ENCODE assay signal across 9 cellular contexts in genomic region chr1:32871364-32872188, GRCh38. TPM values are rescaled to one million over a fixed set of nuclear protein-coding genes. Genes with fewer than 3 reads are reported as not detected.
A peak's percentile ranks its signal among the peaks of the same experiment; 100 is the strongest.
DNase-seq lines count a peak whose midpoint lies in the region; TF ChIP-seq lines count a peak whose summit lies in the region.
"Had no signal": no experiment of that assay in that cellular context is flagged by ENCODE, and none has a peak within 500 bp of the region (broad histone marks: within the 10 kb centered on the region; RNA-seq: fewer than 3 reads in every experiment).

No MANE protein-coding gene starts in this region.

- H3K27me3 Mint-ChIP-seq in HFFc6 (ENCODE audit: insufficient read depth) = peaks cover 17% of the 10 kb centered on the region

- H3K9me3 ChIP-seq in muscle layer of duodenum (ENCODE audit: control insufficient read depth in 1 of 2, low read length in 2 of 2) = no peaks in the 10 kb centered on the region

- H3K4me3 ChIP-seq in AG09309 (ENCODE audit: control insufficient read depth, low read depth, low read length) (peak overlapping the region; percentile 17; the same call in 1 of the 2 replicates), coronary artery (peak overlapping the region; percentile 78), muscle layer of duodenum (ENCODE audit: low read depth in 1 of 2, low read length in 2 of 2) (peak overlapping the region; percentile 49 to 57)

- TF ChIP-seq CTCF in AG09309 (IDR thresholded peaks at IDR 0.05; ENCODE audit: control insufficient read depth, insufficient read depth, low read depth, low read length, missing control alignments) (no peak), HFFc6 (IDR thresholded peaks at IDR 0.05) (no peak), coronary artery (IDR thresholded peaks at IDR 0.05) (no peak)

- no peaks in the 10 kb centered on the region for H3K36me3 ChIP-seq in muscle layer of duodenum (ENCODE audit: control insufficient read depth in 1 of 2, insufficient read depth in 2 of 2, low read length in 2 of 2)

- H3K27ac ChIP-seq in coronary artery (peak overlapping the region in 1 of 2 donors; percentile 26), muscle layer of duodenum (ENCODE audit: low read length) (no peak overlapping the region)

- H3K4me1 Mint-ChIP-seq in HFFc6 (ENCODE audit: low read depth) = peaks cover 26% of the 10 kb centered on the region

- peak overlapping the region; percentile 36; the same call in 1 of the 2 replicates for H3K27ac Mint-ChIP-seq in HFFc6

- peaks cover 10% of the 10 kb centered on the region for H3K27me3 ChIP-seq in muscle layer of duodenum (ENCODE audit: low read depth, low read length)

- peaks cover 0 to 19% of the 10 kb centered on the region in 2 donors for H3K4me1 ChIP-seq in muscle layer of duodenum (ENCODE audit: control insufficient read depth in 1 of 2, insufficient read depth in 2 of 2, low read length in 2 of 2)

- no peaks in the 10 kb centered on the region for H3K36me3 Mint-ChIP-seq in HFFc6 (ENCODE audit: low read depth)

- H3K4me3 Mint-ChIP-seq in HFFc6 = peak overlapping the region; percentile 74

- DNase-seq in AG09309 (ENCODE audit: low read depth) (no peak), HFFc6 (no peak), coronary artery (ENCODE audit: low spot score) (no peak), DMS153 (lab: John Stamatoyannopoulos, UW) (no peak), COLO829 (ENCODE audit: low spot score) (no peak)
- no peak for DNase-seq in activated CD4-positive, alpha-beta T cell treated with anti-CD3 and anti-CD28 coated beads, Interleukin-2, amount 50 U/mL, for 48 hours
- no peak for DNase-seq in activated CD4-positive, alpha-beta T cell treated with anti-CD3 and anti-CD28 coated beads for 48 hours

- H3K9me3 Mint-ChIP-seq in HFFc6 = no peaks in the 10 kb centered on the region

RNA-seq across cellular contexts. Expression of gene FNDC5, which starts 0.9 kb away (rescaled TPM):
- total RNA-seq in HFFc6 (2021; fragmentation: NEBNext Ultra II Directional; extraction: Animal tissue kit (Norgen Biotek cat#: 25700)) = under 1 TPM; 0.28 to 0.90 (median 0.58) TPM
- total RNA-seq: bronchial epithelial cell had no signal

RNA-seq across cellular contexts. Expression of gene HPCA, which starts 14.7 kb away (rescaled TPM):
- under 1 TPM in 1 of 6 experiments, not detected in 5; 0.23 TPM for total RNA-seq in HFFc6 (2021; fragmentation: NEBNext Ultra II Directional; extraction: Animal tissue kit (Norgen Biotek cat#: 25700))
- total RNA-seq: bronchial epithelial cell had no signal

RNA-seq across cellular contexts. Expression of gene TMEM54, which starts 29.6 kb away (rescaled TPM):
- total RNA-seq in HFFc6 (2021; fragmentation: NEBNext Ultra II Directional; extraction: Animal tissue kit (Norgen Biotek cat#: 25700)) = 10 to 100 TPM; 23.4 to 31.4 (median 25.8) TPM

RNA-seq across cellular contexts. Expression of gene S100PBP, which starts 54.1 kb away (rescaled TPM):
- 10 to 100 TPM; 20.0 to 24.9 (median 21.6) TPM for total RNA-seq in HFFc6 (2021; fragmentation: NEBNext Ultra II Directional; extraction: Animal tissue kit (Norgen Biotek cat#: 25700))

RNA-seq across cellular contexts. Expression of gene YARS1, which starts 54.4 kb away (rescaled TPM):
- total RNA-seq in HFFc6 (2021; fragmentation: NEBNext Ultra II Directional; extraction: Animal tissue kit (Norgen Biotek cat#: 25700)) = 100 to 1,000 TPM in 4 of 6 experiments, 10 to 100 TPM in 2; 92.5 to 122 (median 107) TPM

Comparison
In these comparisons a context has a peak if more than half of its experiments do, and no peak if none do; other contexts are left out.
1. H3K4me3 ChIP-seq: peak in every context shown above with its lines; median percentile 78 in coronary artery; 53 in muscle layer of duodenum; 17 in AG09309.